In the genomic region with DNA sequence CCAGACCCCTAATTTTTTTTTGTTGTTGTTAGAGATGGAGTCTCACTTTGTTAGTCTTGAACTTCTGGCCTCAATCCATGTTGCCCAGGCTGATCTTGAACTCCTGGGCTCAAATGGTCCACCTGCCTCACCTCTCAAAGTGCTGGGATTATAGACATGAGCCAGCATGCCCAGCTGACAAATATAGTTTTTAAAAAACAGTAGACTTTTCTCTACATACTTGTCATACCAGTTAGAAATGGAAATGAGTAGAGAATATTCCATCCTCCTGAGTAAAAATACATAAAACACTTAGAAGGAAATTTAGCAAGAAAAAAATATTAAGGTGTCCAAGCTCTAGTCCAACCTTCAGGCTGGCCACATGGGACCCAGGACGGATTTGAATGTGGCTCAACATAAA, we compare ENCODE assay signal across 33 cellular contexts. TPM values are rescaled to one million over a fixed set of nuclear protein-coding genes. Genes with fewer than 3 reads are reported as not detected.
"Had no signal": no experiment of that assay in that cellular context is flagged by ENCODE, and none has a peak within 500 bp of the region (broad histone marks: within the 10 kb centered on the region; RNA-seq: fewer than 3 reads in every experiment).

No MANE protein-coding gene starts in this region.

- H3K9me3 Mint-ChIP-seq: dendritic cell treated with granulocyte-macrophage colony-stimulating factor and Interleukin-4, amounts not matched to agents 40 ng/mL and 50 ng/mL, for 4 days; mesothelial cell of epicardium had no signal

- H3K4me1 ChIP-seq: colonic mucosa, esophagus squamous epithelium, gastrocnemius medialis, heart right ventricle, left lung, lower lobe of right lung had no signal

- H3K36me3 Mint-ChIP-seq: mesothelial cell of epicardium had no signal

- H3K9me3 ChIP-seq: colonic mucosa, esophagus squamous epithelium, gastrocnemius medialis, heart right ventricle, left lung, lower lobe of right lung, mucosa of descending colon had no signal

- FAIRE-seq: endothelial cell of umbilical vein, islet of Langerhans, keratinocyte had no signal

- DNase-seq: colonic mucosa; cortex of kidney; effector CD4-positive, alpha-beta T cell; effector memory CD4-positive, alpha-beta T cell; esophagus squamous epithelium; foreskin fibroblast; foreskin melanocyte; gastrocnemius medialis; glutamatergic neuron; head of caudate nucleus; heart right ventricle; hippocampal formation; left cardiac atrium; left lung; left ventricle myocardium superior; lower lobe of right lung; mesenchymal stem cell; mucosa of descending colon had no signal

- H3K4me3 ChIP-seq: colonic mucosa, esophagus squamous epithelium, gastrocnemius medialis, heart right ventricle, left lung, lower lobe of right lung, mucosa of descending colon had no signal

- H3K4me3 Mint-ChIP-seq: dendritic cell treated with granulocyte-macrophage colony-stimulating factor and Interleukin-4, amounts not matched to agents 40 ng/mL and 50 ng/mL, for 4 days; mesothelial cell of epicardium had no signal

- H3K27ac ChIP-seq: colonic mucosa, esophagus squamous epithelium, gastrocnemius medialis, heart right ventricle, left lung, lower lobe of right lung had no signal

- H3K4me1 Mint-ChIP-seq: mesothelial cell of epicardium had no signal

- H3K27me3 ChIP-seq: colonic mucosa had no signal

- H3K36me3 ChIP-seq: colonic mucosa, esophagus squamous epithelium, gastrocnemius medialis, heart right ventricle, left lung, lower lobe of right lung had no signal

- ATAC-seq: gastrocnemius medialis, heart right ventricle, left cardiac atrium, left lung, left ventricle myocardium superior, lower lobe of right lung, mucosa of descending colon had no signal

- H3K27ac Mint-ChIP-seq: dendritic cell treated with granulocyte-macrophage colony-stimulating factor and Interleukin-4, amounts not matched to agents 40 ng/mL and 50 ng/mL, for 4 days; mesothelial cell of epicardium had no signal

RNA-seq across cellular contexts. Expression of gene C16orf78, which starts 21.4 kb away (rescaled TPM):
- total RNA-seq: chondrocyte, colonic mucosa, dermis microvascular lymphatic vessel endothelial cell, endothelial cell of umbilical vein, epithelial cell of proximal tubule, esophagus squamous epithelium, gastrocnemius medialis, glomerular endothelial cell, heart right ventricle, kidney epithelial cell, left cardiac atrium, left lung, left ventricle myocardium superior, lower leg skin, lower lobe of right lung, lung microvascular endothelial cell, mesenteric fat pad, mesothelial cell of epicardium, mucosa of descending colon, myocyte had no signal
- polyA plus RNA-seq: endothelial cell of umbilical vein, esophagus, heart right ventricle, keratinocyte had no signal
